Comparison of ENCODE assay signal across 10 cellular contexts in the genomic region with DNA sequence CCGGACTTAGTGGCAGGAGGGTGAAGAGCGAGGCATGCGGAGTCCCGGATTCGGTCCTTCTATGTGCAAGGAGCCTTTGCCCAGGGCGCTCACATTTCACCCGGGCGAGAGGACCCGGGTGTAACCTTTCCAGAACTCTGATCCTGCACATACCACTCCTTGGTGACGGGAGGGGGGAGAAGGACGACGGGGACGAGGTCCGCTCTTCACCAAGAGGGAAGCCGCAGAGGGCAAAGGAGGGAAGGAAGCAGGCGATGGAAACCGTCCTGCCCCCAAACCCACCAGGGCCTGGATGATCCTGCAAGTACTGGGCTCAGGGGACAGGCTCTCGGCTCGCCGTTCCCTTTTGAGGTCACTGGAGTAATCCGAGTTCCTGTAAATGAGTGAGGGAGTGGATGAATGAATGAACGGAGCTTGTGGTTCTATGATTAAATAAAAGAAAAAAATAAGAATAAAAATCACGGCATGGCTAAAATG. TPM values are rescaled to one million over a fixed set of nuclear protein-coding genes. Genes with fewer than 3 reads are reported as not detected.
DNase-seq lines count a peak whose midpoint lies in the region; ATAC-seq and TF ChIP-seq lines count a peak whose summit lies in the region.
"Had no signal": no experiment of that assay in that cellular context is flagged by ENCODE, and none has a peak within 500 bp of the region (broad histone marks: within the 10 kb centered on the region; RNA-seq: fewer than 3 reads in every experiment).

No MANE protein-coding gene starts in this region.

- 13% methylated on average over 17 of the region's 23 CpGs for WGBS in hepatocyte (ENCODE audit: low lambda C conversion rate, missing lambda C conversion rate)

- no peak overlapping the region for H3K27ac ChIP-seq in SJCRH30
- H3K27ac ChIP-seq in hepatocyte, result no peak overlapping the region

- H3K9me3 ChIP-seq in SJCRH30 (replicated peaks) (no peaks in the 10 kb centered on the region), hepatocyte (ENCODE audit: low read depth) (no peaks in the 10 kb centered on the region)

- no peaks in the 10 kb centered on the region for H3K79me2 ChIP-seq in hepatocyte

- H3K36me3 ChIP-seq in BJ (ENCODE audit: control insufficient read depth, insufficient read depth, low read length), result no peaks in the 10 kb centered on the region
- H3K36me3 ChIP-seq in SJCRH30, result no peaks in the 10 kb centered on the region
- H3K36me3 ChIP-seq in hepatocyte (replicated peaks; ENCODE audit: insufficient read depth, low read depth), result no peaks in the 10 kb centered on the region

- no peaks in the 10 kb centered on the region for H3K36me3 Mint-ChIP-seq in progenitor cell of endocrine pancreas (ENCODE audit: insufficient read depth)

- peak overlapping the region; percentile 99 for H3K4me2 ChIP-seq in hepatocyte

- DNase-seq in BJ (ENCODE audit: low read depth) (no peak), SJCRH30 (peak in 1 of 2 experiments; percentile 35), hepatocyte (ENCODE audit: low spot score) (no peak), progenitor cell of endocrine pancreas (ENCODE audit: low spot score, unreplicated experiment) (no peak), pons (ENCODE audit: low spot score) (no peak), NCI-H187 treated with DMSO at 0.1 percent for 48 hours (lab: John Stamatoyannopoulos, UW) (no peak)
- DNase-seq: DMS153, MM.1S had no signal

- no peaks in the 10 kb centered on the region for H3K9me2 ChIP-seq in hepatocyte (replicated peaks; ENCODE audit: insufficient read depth)

- H3K9me3 Mint-ChIP-seq in progenitor cell of endocrine pancreas (ENCODE audit: low read depth), result no peaks in the 10 kb centered on the region

- no peak for ATAC-seq in GM21619 (IDR thresholded peaks at IDR 0.05; ENCODE audit: unreplicated experiment)
- no peak for ATAC-seq in GM18907 (IDR thresholded peaks at IDR 0.05; ENCODE audit: unreplicated experiment)

- POLR2A ChIA-PET in BJ (lab: Charles Lee), result no interaction called here

- peak overlapping the region; percentile 83 for H3K4me3 ChIP-seq in BJ (ENCODE audit: low read depth, low read length)
- peak overlapping the region; percentile 11 for H3K4me3 ChIP-seq in SJCRH30
- H3K4me3 ChIP-seq in hepatocyte, result no peak overlapping the region

- TF ChIP-seq CTCF in BJ (IDR thresholded peaks at IDR 0.05; ENCODE audit: insufficient read depth, low read depth, low read length) (no peak), hepatocyte (IDR thresholded peaks at IDR 0.05; ENCODE audit: poor library complexity) (no peak), progenitor cell of endocrine pancreas (IDR thresholded peaks at IDR 0.05; ENCODE audit: unreplicated experiment) (no peak)

- CTCF ChIA-PET in BJ (lab: Yijun Ruan, JAX), result interaction anchor here (1.1 kb wide), 1 partner anchor 27 kb away, joined by 3 read pairs; the partner anchor contains the start of gene CYB561D1

- H3K4me3 Mint-ChIP-seq in progenitor cell of endocrine pancreas (ENCODE audit: low read depth), result peak overlapping the region; percentile 69

- peaks cover 81% of the 10 kb centered on the region for H3K27me3 Mint-ChIP-seq in progenitor cell of endocrine pancreas

- H3K27ac Mint-ChIP-seq in progenitor cell of endocrine pancreas, result no peak overlapping the region

- H2AFZ ChIP-seq in hepatocyte, result no peak overlapping the region

- no peaks in the 10 kb centered on the region for H3K4me1 ChIP-seq in SJCRH30
- peaks cover 4% of the 10 kb centered on the region for H3K4me1 ChIP-seq in hepatocyte (ENCODE audit: insufficient read depth)

- H3K27me3 ChIP-seq in BJ (ENCODE audit: control insufficient read depth, insufficient read depth, low read length), result no peaks in the 10 kb centered on the region
- peaks cover 19% of the 10 kb centered on the region for H3K27me3 ChIP-seq in SJCRH30
- peaks cover 95% of the 10 kb centered on the region for H3K27me3 ChIP-seq in hepatocyte

- H4K20me1 ChIP-seq in hepatocyte (ENCODE audit: insufficient read depth, poor library complexity, severe bottlenecking), result no peaks in the 10 kb centered on the region

- peaks cover 3% of the 10 kb centered on the region for H3K4me1 Mint-ChIP-seq in progenitor cell of endocrine pancreas (ENCODE audit: low read depth)

RNA-seq across cellular contexts. Expression of gene SYPL2, which starts 1.0 kb away (rescaled TPM):
- 58.8 and 73.1 TPM in 2 replicates for polyA plus RNA-seq in BJ (2011; rRNA removed)
- polyA minus RNA-seq in BJ (2011; rRNA and poly(A)+ RNA removed), result 27.8 and 31.3 TPM in 2 replicates
- total RNA-seq in SJCRH30 (2014; rRNA removed; shearing (Covaris generic)), result 0.65 and 0.86 TPM in 2 replicates
- total RNA-seq in hepatocyte, result 2.0 and 2.1 TPM in 2 replicates
- 3.0 TPM in 2 replicates for polyA plus RNA-seq in hepatocyte
- total RNA-seq in progenitor cell of endocrine pancreas, result 0.95 and 1.1 TPM in 2 replicates

RNA-seq across cellular contexts. Expression of gene ATXN7L2, which starts 16.4 kb away (rescaled TPM):
- polyA plus RNA-seq in BJ (2011; rRNA removed) (5.7 and 8.7 TPM in 2 replicates), hepatocyte (5.3 and 9.3 TPM in 2 replicates)
- polyA minus RNA-seq in BJ (2011; rRNA and poly(A)+ RNA removed), result 6.1 and 7.6 TPM in 2 replicates
- 7.0 and 9.1 TPM in 2 replicates for total RNA-seq in SJCRH30 (2014; rRNA removed; shearing (Covaris generic))
- total RNA-seq in hepatocyte (5.1 and 6.6 TPM in 2 replicates), progenitor cell of endocrine pancreas (17.6 and 19.6 TPM in 2 replicates)

RNA-seq across cellular contexts. Expression of gene CYB561D1, which starts 26.6 kb away (rescaled TPM):
- polyA plus RNA-seq in BJ (2011; rRNA removed) (8.2 and 10.8 TPM in 2 replicates), hepatocyte (4.8 and 5.2 TPM in 2 replicates)
- polyA minus RNA-seq in BJ (2011; rRNA and poly(A)+ RNA removed), result 9.3 and 14.3 TPM in 2 replicates
- total RNA-seq in SJCRH30 (2014; rRNA removed; shearing (Covaris generic)), result 8.4 and 9.7 TPM in 2 replicates
- total RNA-seq in hepatocyte (6.0 and 6.5 TPM in 2 replicates), progenitor cell of endocrine pancreas (11.1 TPM in 2 replicates)

RNA-seq across cellular contexts. Expression of gene PSMA5, which starts 41.1 kb away (rescaled TPM):
- polyA plus RNA-seq in BJ (2011; rRNA removed) (151 and 226 TPM in 2 replicates), hepatocyte (83.1 and 90.1 TPM in 2 replicates)
- polyA minus RNA-seq in BJ (2011; rRNA and poly(A)+ RNA removed), result 47.0 and 57.6 TPM in 2 replicates
- 81.9 and 82.3 TPM in 2 replicates for total RNA-seq in SJCRH30 (2014; rRNA removed; shearing (Covaris generic))
- total RNA-seq in hepatocyte (50.5 and 64.4 TPM in 2 replicates), progenitor cell of endocrine pancreas (71.4 and 81.1 TPM in 2 replicates)

RNA-seq across cellular contexts. Expression of gene AMIGO1, which starts 42.2 kb away (rescaled TPM):
- polyA plus RNA-seq in BJ (2011; rRNA removed) (2.9 and 3.4 TPM in 2 replicates), hepatocyte (2.0 and 2.6 TPM in 2 replicates)
- polyA minus RNA-seq in BJ (2011; rRNA and poly(A)+ RNA removed), result 1.8 and 3.6 TPM in 2 replicates
- total RNA-seq in SJCRH30 (2014; rRNA removed; shearing (Covaris generic)), result 0.58 and 0.59 TPM in 2 replicates
- total RNA-seq in hepatocyte (4.1 and 4.4 TPM in 2 replicates), progenitor cell of endocrine pancreas (7.0 and 7.2 TPM in 2 replicates)
